Comparison of ENCODE assay signal across 7 cellular contexts in genomic region chr19:7871530-7872305, GRCh38.
DNase-seq lines count a peak whose midpoint lies in the region; ATAC-seq and FAIRE-seq lines count a peak whose summit lies in the region.

No MANE protein-coding gene starts in this region.

- peaks cover 33% of the 10 kb centered on the region for H3K27me3 Mint-ChIP-seq in central memory CD8-positive, alpha-beta T cell

- FAIRE-seq in GM18507 (lab: Jason Lieb, UNC), result peak; percentile 87

- H3K4me1 Mint-ChIP-seq in central memory CD8-positive, alpha-beta T cell, result peaks cover 23% of the 10 kb centered on the region

- peaks cover 6% of the 10 kb centered on the region for H3K36me3 Mint-ChIP-seq in central memory CD8-positive, alpha-beta T cell (ENCODE audit: insufficient read depth)

- no peak overlapping the region for H3K27ac Mint-ChIP-seq in central memory CD8-positive, alpha-beta T cell (ENCODE audit: low read depth)

- no peak for ATAC-seq in central memory CD8-positive, alpha-beta T cell (replicated peaks; ENCODE audit: extremely low read depth, poor library complexity, severe bottlenecking)

- peak overlapping the region; percentile 51 for H3K4me3 Mint-ChIP-seq in central memory CD8-positive, alpha-beta T cell

- peaks cover 9% of the 10 kb centered on the region for H3K9me3 Mint-ChIP-seq in central memory CD8-positive, alpha-beta T cell

- peak; percentile 49 for DNase-seq in GM18507 (ENCODE audit: extremely low spot score, insufficient read length, low read depth)
- peak; percentile 20 for DNase-seq in NCI-H2227 treated with DMSO at 0.1 percent for 48 hours (lab: John Stamatoyannopoulos, UW)
- peak; percentile 66 to 77 for DNase-seq in activated CD4-positive, alpha-beta T cell treated with anti-CD3 and anti-CD28 coated beads for 24 hours (ENCODE audit: low read depth in 2 of 2)
- DNase-seq in central memory CD8-positive, alpha-beta T cell (ENCODE audit: low spot score in 2 of 2), result peak; percentile 71 to 72
- peak; percentile 69 for DNase-seq in kidney glomerular epithelial cell (lab: John Stamatoyannopoulos, UW)
- DNase-seq in stimulated activated CD4-positive, alpha-beta T cell treated with anti-CD3 and anti-CD28 coated beads, Interleukin-1b, Interleukin-23, amount 100 ng/mL, for 24 hours (ENCODE audit: low read depth in 4 of 4, low spot score in 1 of 4), result peak; percentile 53 to 79 (median 64)
- no peak for DNase-seq in middle frontal gyrus (ENCODE audit: extremely low spot score, low spot score)
